18 cellular contexts compared by ENCODE assay signal in the genomic region with DNA sequence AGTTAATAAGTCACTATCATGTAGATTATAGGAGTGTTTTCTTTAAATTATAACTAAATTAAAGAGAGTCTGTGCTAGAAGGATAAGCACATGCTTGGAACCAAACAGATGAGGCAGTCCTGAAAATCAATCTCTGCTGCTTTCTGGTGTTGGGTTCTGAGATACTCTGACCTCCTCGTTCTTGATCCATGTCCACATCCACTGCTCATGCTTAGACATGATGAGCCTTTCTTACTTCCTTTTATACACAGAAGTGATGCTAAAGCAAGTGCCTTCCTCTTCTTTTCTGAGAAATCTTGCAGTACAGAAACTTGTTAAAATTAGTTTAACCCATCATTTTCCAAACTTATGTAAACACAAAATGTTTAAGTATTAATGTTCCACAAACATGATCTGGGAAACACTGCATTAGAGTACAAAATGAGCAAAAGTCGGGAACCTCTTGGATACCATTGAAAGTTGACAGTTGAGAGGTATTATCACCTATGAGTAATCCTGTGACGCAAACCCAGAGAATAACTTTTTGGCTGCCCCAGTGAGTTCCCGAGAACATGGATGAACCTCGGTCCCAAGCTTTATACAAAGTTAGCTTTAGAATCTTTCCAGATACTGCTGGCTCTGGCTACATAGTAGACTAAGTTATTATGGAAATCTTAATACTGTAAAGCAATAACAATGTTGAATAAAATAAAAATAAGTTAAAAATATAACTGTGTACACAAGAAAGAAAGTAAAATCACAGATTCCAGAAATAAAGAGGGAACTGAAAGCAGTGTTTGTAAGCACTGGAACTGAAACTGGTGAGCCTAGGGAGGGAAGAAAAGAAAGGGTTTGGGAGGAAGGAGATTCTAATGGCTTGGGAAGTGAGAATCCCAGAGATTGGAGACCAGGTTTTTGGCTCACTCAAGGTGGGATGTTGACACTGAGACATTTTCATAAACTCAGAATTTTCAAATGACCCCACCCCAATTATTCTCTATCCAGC.
DNase-seq lines count a peak whose midpoint lies in the region; ATAC-seq and TF ChIP-seq lines count a peak whose summit lies in the region.
"Had no signal": no experiment of that assay in that cellular context is flagged by ENCODE, and none has a peak within 500 bp of the region (broad histone marks: within the 10 kb centered on the region; RNA-seq: fewer than 3 reads in every experiment).

No MANE protein-coding gene starts in this region.

- ATAC-seq in GM18909 (IDR thresholded peaks at IDR 0.05; ENCODE audit: poor library complexity, unreplicated experiment): no peak
- no peak for ATAC-seq in HG03520 (IDR thresholded peaks at IDR 0.05; ENCODE audit: unreplicated experiment)
- ATAC-seq: stimulated activated effector memory CD8-positive, alpha-beta T cell treated with anti-CD3 and anti-CD28 coated beads, Interleukin-12 subunit alpha, Interleukin-12 subunit beta, amount 100 ng/mL, for 72 hours had no signal

- H3K27me3 Mint-ChIP-seq in T-helper 1 cell treated with Interleukin-12 subunit alpha and Interleukin-12 subunit beta and Interleukin-4 antibody, amounts not matched to agents 30 μg/mL and 1 μg/mL, for 36 hours (ENCODE audit: low read depth): no peaks in the 10 kb centered on the region
- no peaks in the 10 kb centered on the region for H3K27me3 Mint-ChIP-seq in dendritic cell treated with granulocyte-macrophage colony-stimulating factor and Interleukin-4, amounts not matched to agents 40 ng/mL and 50 ng/mL, for 4 days
- no peaks in the 10 kb centered on the region for H3K27me3 Mint-ChIP-seq in H9 (ENCODE audit: low read depth)

- H3K9me3 ChIP-seq in stomach (no peaks in the 10 kb centered on the region), H9 (ENCODE audit: control insufficient read depth, low read depth, low read length) (no peaks in the 10 kb centered on the region)
- H3K9me3 ChIP-seq: right lobe of liver had no signal

- H2BK12ac ChIP-seq in H9 (ENCODE audit: insufficient read length, low read depth, low read length): no peak overlapping the region

- TF ChIP-seq CTCF in stomach (IDR thresholded peaks at IDR 0.05) (no peak), H9 (conservative IDR thresholded peaks at IDR 0.05) (no peak)

- no peak overlapping the region for H2BK5ac ChIP-seq in H9 (ENCODE audit: insufficient read length, low read length)

- TF ChIP-seq POLR2A in stomach (IDR thresholded peaks at IDR 0.05): no peak

- intact Hi-C loops in dendritic cell treated with granulocyte-macrophage colony-stimulating factor and Interleukin-4, amounts not matched to agents 40 ng/mL and 50 ng/mL, for 4 days (cut with micrococcal nuclease): loop anchor here (1.0 to 5.0 kb wide), 3 partner anchors 181 to 428 kb away; no protein-coding TSS in a partner anchor
- intact Hi-C loops in stomach (cut with DNase I; ENCODE audit: low total_unique reads): no loop called here

- H2BK15ac ChIP-seq in H9 (ENCODE audit: low read depth, low read length): no peak overlapping the region

- no peak overlapping the region for H4K8ac ChIP-seq in H9 (replicated peaks; ENCODE audit: insufficient read length, low read depth, low read length)

- H4K91ac ChIP-seq in H9 (ENCODE audit: insufficient read length, low read depth, low read length): no peak overlapping the region

- no peak overlapping the region for H2AFZ ChIP-seq in H9 (ENCODE audit: low read length)

- H4K20me1 ChIP-seq in H9 (ENCODE audit: control insufficient read depth, insufficient read depth, insufficient read length): no peaks in the 10 kb centered on the region

- peak overlapping the region in 3 of 5 donors; percentile 46 to 58 (median 52) for H3K27ac ChIP-seq in stomach
- no peak overlapping the region for H3K27ac ChIP-seq in H9 (ENCODE audit: insufficient read length, low read depth, low read length)
- H3K27ac ChIP-seq: right lobe of liver, RWPE1 had no signal

- H2AK5ac ChIP-seq in H9 (ENCODE audit: insufficient read length, low read length): no peak overlapping the region

- WGBS in stomach, 5 donors: 65 to 75% (median 73%) methylated on average over 5 of the region's 5 CpGs
- whole genome bisulfite sequencing in H9 (ENCODE audit: extremely low coverage, insufficient read length, low lambda C conversion rate): no CpG with 5 or more reads among the region's 5 CpGs

- no peak overlapping the region for H3T11ph ChIP-seq in H9 (ENCODE audit: low read length)

- H3K9ac ChIP-seq in H9 (ENCODE audit: extremely low read depth, insufficient read length, low read length): no peak overlapping the region

- no peak overlapping the region for H2BK20ac ChIP-seq in H9 (ENCODE audit: low read depth, low read length, poor library complexity, severe bottlenecking)

- no peaks in the 10 kb centered on the region for H3K79me1 ChIP-seq in H9 (ENCODE audit: insufficient read depth, low read depth, low read length, poor library complexity, severe bottlenecking)

- H3K14ac ChIP-seq in H9 (ENCODE audit: insufficient read depth, low read length): no peak overlapping the region

- no peaks in the 10 kb centered on the region for H3K79me2 ChIP-seq in H9 (ENCODE audit: insufficient read depth, low read length)

- H3K4me1 Mint-ChIP-seq in T-helper 1 cell treated with Interleukin-12 subunit alpha and Interleukin-12 subunit beta and Interleukin-4 antibody, amounts not matched to agents 30 μg/mL and 1 μg/mL, for 36 hours (ENCODE audit: low read depth): peaks cover 39% of the 10 kb centered on the region
- peaks cover 68% of the 10 kb centered on the region for H3K4me1 Mint-ChIP-seq in dendritic cell treated with granulocyte-macrophage colony-stimulating factor and Interleukin-4, amounts not matched to agents 40 ng/mL and 50 ng/mL, for 4 days (ENCODE audit: low read depth)
- peaks cover 23 to 27% of the 10 kb centered on the region in 2 experiments for H3K4me1 Mint-ChIP-seq in H9

- peaks cover 18% of the 10 kb centered on the region for H3K9me3 Mint-ChIP-seq in T-helper 1 cell treated with Interleukin-12 subunit alpha and Interleukin-12 subunit beta and Interleukin-4 antibody, amounts not matched to agents 30 μg/mL and 1 μg/mL, for 36 hours
- H3K9me3 Mint-ChIP-seq in dendritic cell treated with granulocyte-macrophage colony-stimulating factor and Interleukin-4, amounts not matched to agents 40 ng/mL and 50 ng/mL, for 4 days: peaks cover 15% of the 10 kb centered on the region
- H3K9me3 Mint-ChIP-seq in H9: peaks cover 22 to 24% of the 10 kb centered on the region in 2 experiments

- peaks cover 19% of the 10 kb centered on the region for H3K36me3 Mint-ChIP-seq in T-helper 1 cell treated with Interleukin-12 subunit alpha and Interleukin-12 subunit beta and Interleukin-4 antibody, amounts not matched to agents 30 μg/mL and 1 μg/mL, for 36 hours (ENCODE audit: low read depth)
- H3K36me3 Mint-ChIP-seq in dendritic cell treated with granulocyte-macrophage colony-stimulating factor and Interleukin-4, amounts not matched to agents 40 ng/mL and 50 ng/mL, for 4 days (ENCODE audit: low read depth): peaks cover 22% of the 10 kb centered on the region
- peaks cover 9 to 23% (median 12%) of the 10 kb centered on the region in 3 experiments for H3K36me3 Mint-ChIP-seq in H9 (ENCODE audit: insufficient read depth in 1 of 3, low read depth in 3 of 3)
- H3K36me3 Mint-ChIP-seq: stimulated activated effector memory CD8-positive, alpha-beta T cell treated with anti-CD3 and anti-CD28 coated beads, Interleukin-12 subunit alpha, Interleukin-12 subunit beta, amount 100 ng/mL, for 72 hours had no signal

- H3K4me3 Mint-ChIP-seq in T-helper 1 cell treated with Interleukin-12 subunit alpha and Interleukin-12 subunit beta and Interleukin-4 antibody, amounts not matched to agents 30 μg/mL and 1 μg/mL, for 36 hours: peak overlapping the region; percentile 30
- peak overlapping the region; percentile 45 for H3K4me3 Mint-ChIP-seq in dendritic cell treated with granulocyte-macrophage colony-stimulating factor and Interleukin-4, amounts not matched to agents 40 ng/mL and 50 ng/mL, for 4 days
- H3K4me3 Mint-ChIP-seq in H9: no peak overlapping the region
- H3K4me3 Mint-ChIP-seq: nephron; stimulated activated effector memory CD8-positive, alpha-beta T cell treated with anti-CD3 and anti-CD28 coated beads, Interleukin-12 subunit alpha, Interleukin-12 subunit beta, amount 100 ng/mL, for 72 hours had no signal

- H3K18ac ChIP-seq in H9 (ENCODE audit: insufficient read length, low read depth, low read length): no peak overlapping the region

- no peaks in the 10 kb centered on the region for H3K36me3 ChIP-seq in stomach
- H3K36me3 ChIP-seq: right lobe of liver had no signal

- H3K27me3 ChIP-seq in stomach (no peaks in the 10 kb centered on the region), H9 (ENCODE audit: insufficient read depth, low read length) (no peaks in the 10 kb centered on the region)

- H3K4me2 ChIP-seq in H9 (ENCODE audit: insufficient read depth, insufficient read length, low read length): no peak overlapping the region

- H3K4me1 ChIP-seq in stomach (peaks cover 0 to 17% (median 4%) of the 10 kb centered on the region in 4 donors), H9 (ENCODE audit: insufficient read depth, low read length) (peaks cover 4% of the 10 kb centered on the region; the same call in 1 of the 2 replicates)
- H3K4me1 ChIP-seq: right lobe of liver had no signal

- H4K5ac ChIP-seq in H9 (ENCODE audit: insufficient read length, low read depth, low read length): no peak overlapping the region

- no peak overlapping the region for H3K23ac ChIP-seq in H9 (ENCODE audit: insufficient read length, low read depth, low read length)

- no peak overlapping the region for H3K4ac ChIP-seq in H9 (ENCODE audit: low read depth, low read length)

- TF ChIP-seq EP300 in stomach (IDR thresholded peaks at IDR 0.05): no peak

- no peaks in the 10 kb centered on the region for H3K23me2 ChIP-seq in H9 (ENCODE audit: insufficient read length, low read depth, low read length, poor library complexity, severe bottlenecking)

- no peak overlapping the region for H2BK120ac ChIP-seq in H9 (ENCODE audit: low read depth, low read length, poor library complexity, severe bottlenecking)

- H3K27ac Mint-ChIP-seq in T-helper 1 cell treated with Interleukin-12 subunit alpha and Interleukin-12 subunit beta and Interleukin-4 antibody, amounts not matched to agents 30 μg/mL and 1 μg/mL, for 36 hours: peak overlapping the region; percentile 18
- H3K27ac Mint-ChIP-seq in dendritic cell treated with granulocyte-macrophage colony-stimulating factor and Interleukin-4, amounts not matched to agents 40 ng/mL and 50 ng/mL, for 4 days: peak overlapping the region; percentile 92
- no peak overlapping the region for H3K27ac Mint-ChIP-seq in H9
- H3K27ac Mint-ChIP-seq: nephron; stimulated activated effector memory CD8-positive, alpha-beta T cell treated with anti-CD3 and anti-CD28 coated beads, Interleukin-12 subunit alpha, Interleukin-12 subunit beta, amount 100 ng/mL, for 72 hours had no signal

- H3K56ac ChIP-seq in H9 (ENCODE audit: insufficient read length, low read depth, low read length): no peak overlapping the region

- H3K4me3 ChIP-seq in stomach: no peak overlapping the region
- H3K4me3 ChIP-seq: right lobe of liver had no signal

- DNase-seq in T-helper 1 cell (no peak), NOMO-1 treated with DMSO at 0.1 percent for 48 hours (lab: John Stamatoyannopoulos, UW; ENCODE audit: unreplicated experiment) (peak; percentile 67), stomach (no peak), H9 (no peak)
- DNase-seq: caudate nucleus; COR-L47; kidney; NCI-H1436 treated with DMSO at 0.1 percent for 48 hours; NCI-H524 treated with DMSO at 0.1 percent for 48 hours; right lobe of liver; stimulated activated CD4-positive, alpha-beta T cell treated with anti-CD3 and anti-CD28 coated beads, Interleukin-4, amount 100 ng/mL, for 24 hours had no signal

Comparison
In these comparisons a context has a peak if more than half of its experiments do, and no peak if none do; other contexts are left out.
1. H3K27ac Mint-ChIP-seq: peak in T-helper 1 cell treated with Interleukin-12 subunit alpha and Interleukin-12 subunit beta and Interleukin-4 antibody, amounts not matched to agents 30 μg/mL and 1 μg/mL, for 36 hours (single experiment) and dendritic cell treated with granulocyte-macrophage colony-stimulating factor and Interleukin-4, amounts not matched to agents 40 ng/mL and 50 ng/mL, for 4 days (single experiment); none in H9 (0 of 3).
2. H3K4me3 Mint-ChIP-seq: peak in T-helper 1 cell treated with Interleukin-12 subunit alpha and Interleukin-12 subunit beta and Interleukin-4 antibody, amounts not matched to agents 30 μg/mL and 1 μg/mL, for 36 hours (single experiment) and dendritic cell treated with granulocyte-macrophage colony-stimulating factor and Interleukin-4, amounts not matched to agents 40 ng/mL and 50 ng/mL, for 4 days (single experiment); none in H9 (0 of 2).